ENCODE assay signal across 1 cellular context in the genomic region with DNA sequence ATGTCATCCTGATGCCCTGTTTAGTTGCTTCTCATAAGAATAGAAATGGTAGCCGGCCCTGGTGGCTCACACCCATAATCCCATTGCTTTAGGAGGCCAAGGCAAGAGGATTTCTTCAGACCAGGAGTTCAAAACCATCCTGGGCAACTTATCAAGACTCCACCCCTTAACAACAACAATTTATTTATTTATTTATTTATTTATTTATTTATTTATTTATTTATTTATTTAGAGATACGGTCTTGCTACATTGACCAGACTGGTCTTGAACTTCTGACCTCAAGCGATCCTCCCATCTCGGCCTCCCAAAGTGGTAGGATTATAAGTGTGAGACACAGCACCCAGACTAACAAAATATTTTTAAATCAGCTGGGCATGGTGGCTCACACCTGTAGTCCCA.
TF ChIP-seq lines count a peak whose summit lies in the region.

No MANE protein-coding gene starts in this region.

TF ChIP-seq in HEK293, 187 proteins besides CTCF, POLR2A, EP300 and RAD21 (continued from another document):
- TF ChIP-seq, protein P1, sequence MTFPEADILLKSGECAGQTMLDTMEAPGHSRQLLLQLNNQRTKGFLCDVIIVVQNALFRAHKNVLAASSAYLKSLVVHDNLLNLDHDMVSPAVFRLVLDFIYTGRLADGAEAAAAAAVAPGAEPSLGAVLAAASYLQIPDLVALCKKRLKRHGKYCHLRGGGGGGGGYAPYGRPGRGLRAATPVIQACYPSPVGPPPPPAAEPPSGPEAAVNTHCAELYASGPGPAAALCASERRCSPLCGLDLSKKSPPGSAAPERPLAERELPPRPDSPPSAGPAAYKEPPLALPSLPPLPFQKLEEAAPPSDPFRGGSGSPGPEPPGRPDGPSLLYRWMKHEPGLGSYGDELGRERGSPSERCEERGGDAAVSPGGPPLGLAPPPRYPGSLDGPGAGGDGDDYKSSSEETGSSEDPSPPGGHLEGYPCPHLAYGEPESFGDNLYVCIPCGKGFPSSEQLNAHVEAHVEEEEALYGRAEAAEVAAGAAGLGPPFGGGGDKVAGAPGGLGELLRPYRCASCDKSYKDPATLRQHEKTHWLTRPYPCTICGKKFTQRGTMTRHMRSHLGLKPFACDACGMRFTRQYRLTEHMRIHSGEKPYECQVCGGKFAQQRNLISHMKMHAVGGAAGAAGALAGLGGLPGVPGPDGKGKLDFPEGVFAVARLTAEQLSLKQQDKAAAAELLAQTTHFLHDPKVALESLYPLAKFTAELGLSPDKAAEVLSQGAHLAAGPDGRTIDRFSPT (tag by site-specific recombination; IDR thresholded peaks at IDR 0.05) = no peak
- TF ChIP-seq, protein P2, sequence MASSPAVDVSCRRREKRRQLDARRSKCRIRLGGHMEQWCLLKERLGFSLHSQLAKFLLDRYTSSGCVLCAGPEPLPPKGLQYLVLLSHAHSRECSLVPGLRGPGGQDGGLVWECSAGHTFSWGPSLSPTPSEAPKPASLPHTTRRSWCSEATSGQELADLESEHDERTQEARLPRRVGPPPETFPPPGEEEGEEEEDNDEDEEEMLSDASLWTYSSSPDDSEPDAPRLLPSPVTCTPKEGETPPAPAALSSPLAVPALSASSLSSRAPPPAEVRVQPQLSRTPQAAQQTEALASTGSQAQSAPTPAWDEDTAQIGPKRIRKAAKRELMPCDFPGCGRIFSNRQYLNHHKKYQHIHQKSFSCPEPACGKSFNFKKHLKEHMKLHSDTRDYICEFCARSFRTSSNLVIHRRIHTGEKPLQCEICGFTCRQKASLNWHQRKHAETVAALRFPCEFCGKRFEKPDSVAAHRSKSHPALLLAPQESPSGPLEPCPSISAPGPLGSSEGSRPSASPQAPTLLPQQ (tag by site-specific recombination; IDR thresholded peaks at IDR 0.05) = no peak
- no peak for TF ChIP-seq HOXC10 (CRISPR knock-in tag; IDR thresholded peaks at IDR 0.05)
- no peak for TF ChIP-seq ZNF133 (tag by site-specific recombination; IDR thresholded peaks at IDR 0.05)
- TF ChIP-seq ZNF837 (tag by site-specific recombination; IDR thresholded peaks at IDR 0.05) = no peak
- TF ChIP-seq ZNF214 (tag by site-specific recombination; IDR thresholded peaks at IDR 0.05; ENCODE audit: borderline replicate concordance) = peak; percentile 47; the same call in 1 of the 2 replicates
- no peak for TF ChIP-seq ZNF549 (tag by site-specific recombination; IDR thresholded peaks at IDR 0.05)
- peak; percentile 94 for TF ChIP-seq ZNF510 (tag by site-specific recombination; IDR thresholded peaks at IDR 0.05; ENCODE audit: insufficient replicate concordance)
- peak; percentile 65; the same call in 1 of the 2 replicates for TF ChIP-seq GFI1B (tag by site-specific recombination; IDR thresholded peaks at IDR 0.05)
- no peak; the same call in 1 of the 2 replicates for TF ChIP-seq ZNF10 (tag by site-specific recombination; IDR thresholded peaks at IDR 0.05)
- TF ChIP-seq, protein P3, sequence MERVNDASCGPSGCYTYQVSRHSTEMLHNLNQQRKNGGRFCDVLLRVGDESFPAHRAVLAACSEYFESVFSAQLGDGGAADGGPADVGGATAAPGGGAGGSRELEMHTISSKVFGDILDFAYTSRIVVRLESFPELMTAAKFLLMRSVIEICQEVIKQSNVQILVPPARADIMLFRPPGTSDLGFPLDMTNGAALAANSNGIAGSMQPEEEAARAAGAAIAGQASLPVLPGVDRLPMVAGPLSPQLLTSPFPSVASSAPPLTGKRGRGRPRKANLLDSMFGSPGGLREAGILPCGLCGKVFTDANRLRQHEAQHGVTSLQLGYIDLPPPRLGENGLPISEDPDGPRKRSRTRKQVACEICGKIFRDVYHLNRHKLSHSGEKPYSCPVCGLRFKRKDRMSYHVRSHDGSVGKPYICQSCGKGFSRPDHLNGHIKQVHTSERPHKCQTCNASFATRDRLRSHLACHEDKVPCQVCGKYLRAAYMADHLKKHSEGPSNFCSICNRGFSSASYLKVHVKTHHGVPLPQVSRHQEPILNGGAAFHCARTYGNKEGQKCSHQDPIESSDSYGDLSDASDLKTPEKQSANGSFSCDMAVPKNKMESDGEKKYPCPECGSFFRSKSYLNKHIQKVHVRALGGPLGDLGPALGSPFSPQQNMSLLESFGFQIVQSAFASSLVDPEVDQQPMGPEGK (tag by site-specific recombination; IDR thresholded peaks at IDR 0.05) = no peak
- TF ChIP-seq ZNF529 (tag by site-specific recombination; IDR thresholded peaks at IDR 0.05; ENCODE audit: insufficient replicate concordance) = peak; percentile 54
- TF ChIP-seq ZNF24 (tag by site-specific recombination; IDR thresholded peaks at IDR 0.05) = 0 out of 2 replicates have a peak, but pooled peaks have one; percentile 42
- TF ChIP-seq ZNF394 (tag by site-specific recombination; IDR thresholded peaks at IDR 0.05; ENCODE audit: borderline replicate concordance) = peak; percentile 97
- TF ChIP-seq, protein P4, sequence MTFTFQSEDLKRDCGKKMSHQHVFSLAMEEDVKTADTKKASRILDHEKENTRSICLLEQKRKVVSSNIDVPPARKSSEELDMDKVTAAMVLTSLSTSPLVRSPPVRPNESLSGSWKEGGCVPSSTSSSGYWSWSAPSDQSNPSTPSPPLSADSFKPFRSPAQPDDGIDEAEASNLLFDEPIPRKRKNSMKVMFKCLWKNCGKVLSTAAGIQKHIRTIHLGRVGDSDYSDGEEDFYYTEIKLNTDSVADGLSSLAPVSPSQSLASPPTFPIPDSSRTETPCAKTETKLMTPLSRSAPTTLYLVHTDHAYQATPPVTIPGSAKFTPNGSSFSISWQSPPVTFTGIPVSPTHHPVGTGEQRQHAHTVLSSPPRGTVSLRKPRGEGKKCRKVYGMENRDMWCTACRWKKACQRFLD (tag by site-specific recombination; IDR thresholded peaks at IDR 0.05) = no peak
- TF ChIP-seq ZNF560 (tag by site-specific recombination; IDR thresholded peaks at IDR 0.05; ENCODE audit: borderline replicate concordance) = peak; percentile 94
- TF ChIP-seq, protein P5, sequence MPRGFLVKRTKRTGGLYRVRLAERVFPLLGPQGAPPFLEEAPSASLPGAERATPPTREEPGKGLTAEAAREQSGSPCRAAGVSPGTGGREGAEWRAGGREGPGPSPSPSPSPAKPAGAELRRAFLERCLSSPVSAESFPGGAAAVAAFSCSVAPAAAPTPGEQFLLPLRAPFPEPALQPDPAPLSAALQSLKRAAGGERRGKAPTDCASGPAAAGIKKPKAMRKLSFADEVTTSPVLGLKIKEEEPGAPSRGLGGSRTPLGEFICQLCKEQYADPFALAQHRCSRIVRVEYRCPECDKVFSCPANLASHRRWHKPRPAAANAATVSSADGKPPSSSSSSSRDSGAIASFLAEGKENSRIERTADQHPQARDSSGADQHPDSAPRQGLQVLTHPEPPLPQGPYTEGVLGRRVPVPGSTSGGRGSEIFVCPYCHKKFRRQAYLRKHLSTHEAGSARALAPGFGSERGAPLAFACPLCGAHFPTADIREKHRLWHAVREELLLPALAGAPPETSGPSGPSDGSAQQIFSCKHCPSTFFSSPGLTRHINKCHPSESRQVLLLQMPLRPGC (tag by site-specific recombination; IDR thresholded peaks at IDR 0.05) = no peak
- 0 out of 2 replicates have a peak, but pooled peaks have one; percentile 28 for TF ChIP-seq ZNF354C (tag by site-specific recombination; IDR thresholded peaks at IDR 0.05; ENCODE audit: borderline replicate concordance, low read depth)
- no peak for TF ChIP-seq YY2 (tag by site-specific recombination; IDR thresholded peaks at IDR 0.05)
- TF ChIP-seq, protein P6, sequence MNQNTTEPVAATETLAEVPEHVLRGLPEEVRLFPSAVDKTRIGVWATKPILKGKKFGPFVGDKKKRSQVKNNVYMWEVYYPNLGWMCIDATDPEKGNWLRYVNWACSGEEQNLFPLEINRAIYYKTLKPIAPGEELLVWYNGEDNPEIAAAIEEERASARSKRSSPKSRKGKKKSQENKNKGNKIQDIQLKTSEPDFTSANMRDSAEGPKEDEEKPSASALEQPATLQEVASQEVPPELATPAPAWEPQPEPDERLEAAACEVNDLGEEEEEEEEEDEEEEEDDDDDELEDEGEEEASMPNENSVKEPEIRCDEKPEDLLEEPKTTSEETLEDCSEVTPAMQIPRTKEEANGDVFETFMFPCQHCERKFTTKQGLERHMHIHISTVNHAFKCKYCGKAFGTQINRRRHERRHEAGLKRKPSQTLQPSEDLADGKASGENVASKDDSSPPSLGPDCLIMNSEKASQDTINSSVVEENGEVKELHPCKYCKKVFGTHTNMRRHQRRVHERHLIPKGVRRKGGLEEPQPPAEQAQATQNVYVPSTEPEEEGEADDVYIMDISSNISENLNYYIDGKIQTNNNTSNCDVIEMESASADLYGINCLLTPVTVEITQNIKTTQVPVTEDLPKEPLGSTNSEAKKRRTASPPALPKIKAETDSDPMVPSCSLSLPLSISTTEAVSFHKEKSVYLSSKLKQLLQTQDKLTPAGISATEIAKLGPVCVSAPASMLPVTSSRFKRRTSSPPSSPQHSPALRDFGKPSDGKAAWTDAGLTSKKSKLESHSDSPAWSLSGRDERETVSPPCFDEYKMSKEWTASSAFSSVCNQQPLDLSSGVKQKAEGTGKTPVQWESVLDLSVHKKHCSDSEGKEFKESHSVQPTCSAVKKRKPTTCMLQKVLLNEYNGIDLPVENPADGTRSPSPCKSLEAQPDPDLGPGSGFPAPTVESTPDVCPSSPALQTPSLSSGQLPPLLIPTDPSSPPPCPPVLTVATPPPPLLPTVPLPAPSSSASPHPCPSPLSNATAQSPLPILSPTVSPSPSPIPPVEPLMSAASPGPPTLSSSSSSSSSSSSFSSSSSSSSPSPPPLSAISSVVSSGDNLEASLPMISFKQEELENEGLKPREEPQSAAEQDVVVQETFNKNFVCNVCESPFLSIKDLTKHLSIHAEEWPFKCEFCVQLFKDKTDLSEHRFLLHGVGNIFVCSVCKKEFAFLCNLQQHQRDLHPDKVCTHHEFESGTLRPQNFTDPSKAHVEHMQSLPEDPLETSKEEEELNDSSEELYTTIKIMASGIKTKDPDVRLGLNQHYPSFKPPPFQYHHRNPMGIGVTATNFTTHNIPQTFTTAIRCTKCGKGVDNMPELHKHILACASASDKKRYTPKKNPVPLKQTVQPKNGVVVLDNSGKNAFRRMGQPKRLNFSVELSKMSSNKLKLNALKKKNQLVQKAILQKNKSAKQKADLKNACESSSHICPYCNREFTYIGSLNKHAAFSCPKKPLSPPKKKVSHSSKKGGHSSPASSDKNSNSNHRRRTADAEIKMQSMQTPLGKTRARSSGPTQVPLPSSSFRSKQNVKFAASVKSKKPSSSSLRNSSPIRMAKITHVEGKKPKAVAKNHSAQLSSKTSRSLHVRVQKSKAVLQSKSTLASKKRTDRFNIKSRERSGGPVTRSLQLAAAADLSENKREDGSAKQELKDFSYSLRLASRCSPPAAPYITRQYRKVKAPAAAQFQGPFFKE (tag by site-specific recombination; IDR thresholded peaks at IDR 0.05; ENCODE audit: borderline replicate concordance) = no peak
TF ChIP-seq in HEK293: peak in this region for 49.
